12 cellular contexts compared by ENCODE assay signal in the genomic region with DNA sequence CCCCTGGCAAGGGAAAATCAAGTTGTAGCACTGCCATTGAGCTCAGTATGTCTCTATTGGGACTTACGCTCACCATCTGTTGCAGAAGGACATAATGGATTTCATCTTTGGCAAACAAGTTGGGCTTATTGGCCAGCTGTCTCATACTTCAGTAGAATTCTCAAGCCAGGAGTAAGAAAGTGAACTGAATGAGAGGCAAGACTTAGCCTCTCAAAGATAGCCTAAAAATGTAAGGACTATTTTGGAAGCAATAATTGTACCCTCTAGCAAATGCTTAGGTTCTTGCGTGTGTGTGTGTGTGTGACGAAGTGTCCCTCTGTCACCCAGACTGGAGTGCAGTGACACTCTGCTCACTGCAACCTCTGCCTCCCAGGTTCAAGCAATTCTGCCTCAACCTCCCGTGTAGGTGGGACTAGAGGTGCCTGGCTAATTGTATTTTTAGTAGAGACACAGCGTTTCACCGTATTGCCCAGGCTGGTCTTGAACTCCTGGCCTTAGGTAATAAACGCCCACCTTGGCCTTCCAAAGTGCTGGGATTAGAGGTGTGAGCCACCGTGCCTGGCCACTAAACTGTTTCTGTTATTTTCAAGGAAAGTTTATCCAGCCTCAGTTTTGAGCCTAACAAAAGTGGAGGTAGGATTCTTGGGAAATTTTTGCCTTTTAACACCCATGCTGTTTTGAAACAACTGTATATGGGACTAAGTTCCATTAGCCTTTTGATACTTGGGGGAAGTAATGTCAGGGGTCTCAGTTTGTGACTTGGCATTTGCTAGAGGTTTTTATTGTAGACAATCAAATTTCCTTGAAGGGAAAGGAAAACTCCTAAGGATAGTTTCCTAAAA. TPM values are rescaled to one million over a fixed set of nuclear protein-coding genes. Genes with fewer than 3 reads are reported as not detected.
DNase-seq lines count a peak whose midpoint lies in the region; ATAC-seq and TF ChIP-seq lines count a peak whose summit lies in the region.
"Had no signal": no experiment of that assay in that cellular context is flagged by ENCODE, and none has a peak within 500 bp of the region (broad histone marks: within the 10 kb centered on the region; RNA-seq: fewer than 3 reads in every experiment).

No MANE protein-coding gene starts in this region.

- peak overlapping the region; percentile 15 for H3K27ac ChIP-seq in skeletal muscle tissue (ENCODE audit: low read depth, low read length)
- H3K27ac ChIP-seq: vagina had no signal

- peak overlapping the region in 1 of 5 experiments; percentile 6 for H3K4me3 Mint-ChIP-seq in brain
- H3K4me3 Mint-ChIP-seq: T-cell had no signal

- ATAC-seq in HG02678 (IDR thresholded peaks at IDR 0.05; ENCODE audit: unreplicated experiment): no peak

- peaks cover 3% of the 10 kb centered on the region for H3K27me3 Mint-ChIP-seq in brain
- H3K27me3 Mint-ChIP-seq: T-cell had no signal

- peak overlapping the region in 1 of 3 donors; percentile 38 for H3K9ac ChIP-seq in skeletal muscle tissue (ENCODE audit: low read depth in 1 of 3, low read length in 3 of 3)

- H3K4me1 ChIP-seq in skeletal muscle tissue (ENCODE audit: control insufficient read depth in 3 of 3, insufficient read depth in 3 of 3, low read length in 3 of 3): peaks cover 54 to 62% (median 56%) of the 10 kb centered on the region in 3 donors

- peaks cover 3% of the 10 kb centered on the region for H3K36me3 Mint-ChIP-seq in brain

- TF ChIP-seq CTCF in brain (conservative IDR thresholded peaks at IDR 0.05): no peak

- H3K4me1 Mint-ChIP-seq in brain: peaks cover 49% of the 10 kb centered on the region

- no peaks in the 10 kb centered on the region for H3K27me3 ChIP-seq in skeletal muscle tissue (ENCODE audit: control insufficient read depth in 3 of 3, insufficient read depth in 3 of 3, low read length in 3 of 3)
- H3K27me3 ChIP-seq: vagina had no signal

- H3K4me3 ChIP-seq in skeletal muscle tissue (ENCODE audit: low read length in 3 of 3): peak overlapping the region in 2 of 3 donors; percentile 12 to 36
- H3K4me3 ChIP-seq: vagina had no signal

- H3K36me3 ChIP-seq in skeletal muscle tissue (ENCODE audit: control insufficient read depth in 3 of 3, insufficient read depth in 3 of 3, low read length in 3 of 3): peaks cover 29 to 46% (median 44%) of the 10 kb centered on the region in 3 donors

- DNase-seq in activated CD8-positive, alpha-beta memory T cell treated with anti-CD3 and anti-CD28 coated beads for 24 hours: peak; percentile 74
- DNase-seq in activated CD8-positive, alpha-beta memory T cell treated with anti-CD3 and anti-CD28 coated beads, Interleukin-2, amount 50 U/mL, for 4 hours: no peak
- DNase-seq in NCI-H2171 treated with DMSO at 0.1 percent for 48 hours (lab: John Stamatoyannopoulos, UW) (peak; percentile 77), glomerular visceral epithelial cell (ENCODE audit: extremely low spot score) (no peak), NCI-H1436 treated with DMSO at 0.1 percent for 48 hours (lab: John Stamatoyannopoulos, UW) (no peak)
- DNase-seq: activated effector memory CD4-positive, alpha-beta T cell treated with anti-CD3 and anti-CD28 coated beads, Interleukin-2, amount 50 U/mL, for 16 hours; effector CD8-positive, alpha-beta T cell; T-cell had no signal

- H3K9me3 ChIP-seq in skeletal muscle tissue (ENCODE audit: control insufficient read depth in 3 of 3, low read length in 3 of 3): no peaks in the 10 kb centered on the region
- H3K9me3 ChIP-seq: vagina had no signal

- no peaks in the 10 kb centered on the region for H3K9me3 Mint-ChIP-seq in brain
- H3K9me3 Mint-ChIP-seq: T-cell had no signal

- H3K27ac Mint-ChIP-seq in brain: peak overlapping the region in 3 of 5 experiments; percentile 25 to 47 (median 25)
- H3K27ac Mint-ChIP-seq: T-cell had no signal

RNA-seq across cellular contexts. Expression of gene HNRNPA1, which starts 7.0 kb away (rescaled TPM):
- 1,157 TPM for polyA plus RNA-seq in brain (ENCODE audit: insufficient read depth, low read depth, low replicate concordance)
- 467 TPM for total RNA-seq in skeletal muscle tissue

RNA-seq across cellular contexts. Expression of gene CBX5, which starts 7.6 kb away (rescaled TPM):
- 44.7 TPM for polyA plus RNA-seq in brain (ENCODE audit: insufficient read depth, low read depth, low replicate concordance)
- total RNA-seq in skeletal muscle tissue: 49.6 TPM

RNA-seq across cellular contexts. Expression of gene NFE2, which starts 13.3 kb away (rescaled TPM):
- polyA plus RNA-seq in brain (ENCODE audit: insufficient read depth, low read depth, low replicate concordance): 0.83 TPM
- total RNA-seq in skeletal muscle tissue: 5.2 TPM
- total RNA-seq: vagina had no signal

RNA-seq across cellular contexts. Expression of gene COPZ1, which starts 37.4 kb away (rescaled TPM):
- 220 TPM for polyA plus RNA-seq in brain (ENCODE audit: insufficient read depth, low read depth, low replicate concordance)
- total RNA-seq in skeletal muscle tissue: 62.6 TPM

Comparison
In these comparisons a context has a peak if more than half of its experiments do, and no peak if none do; other contexts are left out.
1. DNase-seq: peak in activated CD8-positive, alpha-beta memory T cell treated with anti-CD3 and anti-CD28 coated beads for 24 hours (single experiment) and NCI-H2171 treated with DMSO at 0.1 percent for 48 hours (single experiment); none in activated CD8-positive, alpha-beta memory T cell treated with anti-CD3 and anti-CD28 coated beads, Interleukin-2, amount 50 U/mL, for 4 hours (single experiment), glomerular visceral epithelial cell (single experiment) and NCI-H1436 treated with DMSO at 0.1 percent for 48 hours (single experiment).